Comparison of ENCODE assay signal across 2 cellular contexts in genomic region chr9:137268538-137269201, GRCh38.
TF ChIP-seq lines count a peak whose summit lies in the region.

No MANE protein-coding gene starts in this region.

TF ChIP-seq in GM23338, 12 proteins besides CTCF, POLR2A, EP300 and RAD21 (continued from another document):
- TF ChIP-seq ETS1 (IDR thresholded peaks at IDR 0.05) (no peak), ZNF462 (CRISPR knock-in tag; IDR thresholded peaks at IDR 0.05) (no peak), JUNB (IDR thresholded peaks at IDR 0.05; ENCODE audit: unreplicated experiment) (no peak), STAT1 (IDR thresholded peaks at IDR 0.05; ENCODE audit: unreplicated experiment) (no peak), CREB1 (CRISPR knock-in tag; IDR thresholded peaks at IDR 0.05; ENCODE audit: low read depth) (no peak), NANOG (IDR thresholded peaks at IDR 0.05; ENCODE audit: borderline replicate concordance) (no peak)
TF ChIP-seq in GM23338: peak in this region for 0.

TF ChIP-seq in WTC11, 78 proteins besides CTCF, POLR2A, EP300 and RAD21 (continued from another document):
- TF ChIP-seq ZSCAN18 (CRISPR knock-in tag; IDR thresholded peaks at IDR 0.05): no peak
- TF ChIP-seq ZNF512 (CRISPR knock-in tag; IDR thresholded peaks at IDR 0.05; ENCODE audit: borderline replicate concordance): no peak
- no peak for TF ChIP-seq ATF6 (CRISPR knock-in tag; IDR thresholded peaks at IDR 0.05)
- no peak for TF ChIP-seq E2F5 (CRISPR knock-in tag; IDR thresholded peaks at IDR 0.05)
- TF ChIP-seq TCF7 (CRISPR knock-in tag; IDR thresholded peaks at IDR 0.05; ENCODE audit: low read depth): no peak
- no peak for TF ChIP-seq AR (CRISPR knock-in tag; IDR thresholded peaks at IDR 0.05)
- TF ChIP-seq ZNF317 (CRISPR knock-in tag; IDR thresholded peaks at IDR 0.05; ENCODE audit: borderline replicate concordance, low read depth): no peak
- no peak for TF ChIP-seq RELA (CRISPR knock-in tag; IDR thresholded peaks at IDR 0.05; ENCODE audit: borderline replicate concordance)
- no peak for TF ChIP-seq NFYB (CRISPR knock-in tag; conservative IDR thresholded peaks at IDR 0.05; ENCODE audit: low read depth)
